9 cellular contexts compared by ENCODE assay signal in genomic region chr18:72868666-72869661, GRCh38. TPM values are rescaled to one million over a fixed set of nuclear protein-coding genes. Genes with fewer than 3 reads are reported as not detected.
DNase-seq lines count a peak whose midpoint lies in the region; ATAC-seq and TF ChIP-seq lines count a peak whose summit lies in the region.
"Had no signal": no experiment of that assay in that cellular context is flagged by ENCODE, and none has a peak within 500 bp of the region (broad histone marks: within the 10 kb centered on the region; RNA-seq: fewer than 3 reads in every experiment).

No MANE protein-coding gene starts in this region.

- POLR2A ChIA-PET in CD4-positive, alpha-beta memory T cell (lab: Charles Lee; ENCODE audit: partially characterized antibody) = no interaction called here

- peaks cover 7% of the 10 kb centered on the region for H3K4me1 Mint-ChIP-seq in osteocyte (ENCODE audit: unreplicated experiment)
- peaks cover 0 to 4% (median 3%) of the 10 kb centered on the region in 4 donors for H3K4me1 Mint-ChIP-seq in CD4-positive, alpha-beta memory T cell

- peak; percentile 26 for ATAC-seq in HG03103 (IDR thresholded peaks at IDR 0.05; ENCODE audit: low read depth, unreplicated experiment)

- CTCF ChIA-PET in CD4-positive, alpha-beta memory T cell (lab: Charles Lee; ENCODE audit: partially characterized antibody) = no interaction called here

- H3K36me3 Mint-ChIP-seq in osteocyte (ENCODE audit: unreplicated experiment) = no peaks in the 10 kb centered on the region
- no peaks in the 10 kb centered on the region for H3K36me3 Mint-ChIP-seq in CD4-positive, alpha-beta memory T cell

- peaks cover 45% of the 10 kb centered on the region for H3K27me3 Mint-ChIP-seq in osteocyte (ENCODE audit: unreplicated experiment)
- H3K27me3 Mint-ChIP-seq in CD4-positive, alpha-beta memory T cell = peaks cover 13 to 14% of the 10 kb centered on the region in 2 donors

- H3K9me3 ChIP-seq in CD4-positive, alpha-beta memory T cell (ENCODE audit: control insufficient read depth in 1 of 2, low read length in 2 of 2) = no peaks in the 10 kb centered on the region

- intact Hi-C loops in CD4-positive, alpha-beta memory T cell (cut with micrococcal nuclease) = no loop called here

- DNase-seq in DMS53 treated with DMSO at 0.1 percent for 48 hours (lab: John Stamatoyannopoulos, UW; ENCODE audit: unreplicated experiment) = peak; percentile 62
- DNase-seq in choroid plexus epithelial cell (ENCODE audit: low read depth) = no peak
- DNase-seq in osteocyte (ENCODE audit: extremely low spot score, unreplicated experiment) = no peak
- no peak for DNase-seq in NCI-H1694 treated with DMSO at 0.1 percent for 48 hours (lab: John Stamatoyannopoulos, UW)
- DNase-seq in CD4-positive, alpha-beta memory T cell = no peak
- DNase-seq in NCI-H1105 (lab: John Stamatoyannopoulos, UW) = no peak
- no peak for DNase-seq in germinal center (ENCODE audit: low spot score)

- H3K4me3 ChIP-seq in choroid plexus epithelial cell (ENCODE audit: low read depth, low read length) = peak overlapping the region; percentile 44
- no peak overlapping the region for H3K4me3 ChIP-seq in CD4-positive, alpha-beta memory T cell (ENCODE audit: low read length in 2 of 2)

- H3K4me1 ChIP-seq in CD4-positive, alpha-beta memory T cell (ENCODE audit: insufficient read depth, low read length) = no peaks in the 10 kb centered on the region

- no peak overlapping the region for H3K27ac Mint-ChIP-seq in osteocyte (ENCODE audit: unreplicated experiment)
- H3K27ac Mint-ChIP-seq in CD4-positive, alpha-beta memory T cell = no peak overlapping the region

- no peaks in the 10 kb centered on the region for H3K27me3 ChIP-seq in CD4-positive, alpha-beta memory T cell (ENCODE audit: insufficient read depth, low read length)

- H3K27ac ChIP-seq in CD4-positive, alpha-beta memory T cell (ENCODE audit: low read depth, low read length) = no peak overlapping the region

- no peaks in the 10 kb centered on the region for H3K36me3 ChIP-seq in CD4-positive, alpha-beta memory T cell (ENCODE audit: insufficient read depth, low read length)

- peak overlapping the region; percentile 58 for H3K4me3 Mint-ChIP-seq in osteocyte (ENCODE audit: unreplicated experiment)
- H3K4me3 Mint-ChIP-seq in CD4-positive, alpha-beta memory T cell = no peak overlapping the region

- H3K9me3 Mint-ChIP-seq in osteocyte (ENCODE audit: unreplicated experiment) = no peaks in the 10 kb centered on the region
- H3K9me3 Mint-ChIP-seq in CD4-positive, alpha-beta memory T cell = peaks cover 0 to 9% (median 4%) of the 10 kb centered on the region in 8 donors

- TF ChIP-seq CTCF in choroid plexus epithelial cell (conservative IDR thresholded peaks at IDR 0.05; ENCODE audit: low read depth, low read length) (no peak), osteocyte (IDR thresholded peaks at IDR 0.05) (no peak)

RNA-seq across cellular contexts. Expression of gene NETO1, which starts 1.2 kb away (rescaled TPM):
- total RNA-seq in osteocyte = not detected in 2 replicates
- not detected for total RNA-seq in CD4-positive, alpha-beta memory T cell
- polyA plus RNA-seq in CD4-positive, alpha-beta memory T cell = not detected
- polyA plus RNA-seq: esophagus had no signal
